ENCODE assay signal across 8 cellular contexts in the genomic region with DNA sequence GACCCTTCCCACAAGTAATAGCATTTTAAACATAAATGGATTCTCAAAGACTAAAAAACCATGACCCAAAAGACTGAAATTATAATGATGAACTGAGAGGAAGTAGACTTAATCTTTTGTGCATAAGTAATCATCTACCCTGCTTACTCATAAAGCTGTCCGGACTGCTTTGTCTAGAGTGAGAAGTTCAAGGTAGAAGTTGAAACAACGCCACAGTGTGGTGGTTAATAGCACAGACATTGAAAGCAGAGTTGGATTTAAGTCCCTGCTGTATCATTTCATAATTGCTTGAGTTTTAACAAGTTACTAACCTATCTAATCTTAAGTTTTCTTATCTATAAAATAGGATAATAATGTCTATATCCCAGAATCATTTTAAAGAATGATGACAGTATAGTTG.
DNase-seq lines count a peak whose midpoint lies in the region; ATAC-seq and TF ChIP-seq lines count a peak whose summit lies in the region.

No MANE protein-coding gene starts in this region.

- H3K4me3 ChIP-seq in cardiac muscle cell = no peak overlapping the region
- no peak overlapping the region for H3K4me3 ChIP-seq in endodermal cell (ENCODE audit: low read length)

- H3K4me1 Mint-ChIP-seq in endodermal cell = peaks cover 6% of the 10 kb centered on the region

- peak; percentile 44 for TF ChIP-seq CTCF in cardiac muscle cell (IDR thresholded peaks at IDR 0.05; ENCODE audit: low read depth, low read length)
- peak; percentile 80 for TF ChIP-seq CTCF in endodermal cell (conservative IDR thresholded peaks at IDR 0.05)

- H3K27ac Mint-ChIP-seq in endodermal cell = no peak overlapping the region

- H3K4me1 ChIP-seq in cardiac muscle cell (ENCODE audit: low read depth) (no peaks in the 10 kb centered on the region), endodermal cell (ENCODE audit: control insufficient read depth, insufficient read depth, low read length) (no peaks in the 10 kb centered on the region)

- intact Hi-C loops in Right ventricle myocardium superior (cut with DNase I) = no loop called here

- DNase-seq in cardiac muscle cell (ENCODE audit: low read depth in 1 of 2, low spot score in 1 of 2) (peak; percentile 48 to 73), Right ventricle myocardium superior (no peak), NCI-H226 (peak; percentile 27), endodermal cell (no peak), dermis blood vessel endothelial cell (no peak)
- DNase-seq in stimulated activated CD4-positive, alpha-beta T cell treated with anti-CD3 and anti-CD28 coated beads, Interleukin-2, amount 100 ng/mL, for 48 hours = no peak

- H3K27me3 Mint-ChIP-seq in endodermal cell (ENCODE audit: insufficient read depth) = no peaks in the 10 kb centered on the region

- ATAC-seq in Right ventricle myocardium superior (ENCODE audit: poor library complexity) (no peak), GM19397 (IDR thresholded peaks at IDR 0.05; ENCODE audit: unreplicated experiment) (no peak), GM21528 (IDR thresholded peaks at IDR 0.05; ENCODE audit: low FRiP score, unreplicated experiment) (no peak)

- no peaks in the 10 kb centered on the region for H3K9me3 Mint-ChIP-seq in endodermal cell

- H3K9me3 ChIP-seq in cardiac muscle cell (ENCODE audit: low read depth) (no peaks in the 10 kb centered on the region), endodermal cell (ENCODE audit: control insufficient read depth, low read length) (no peaks in the 10 kb centered on the region)

- H3K27ac ChIP-seq in cardiac muscle cell (no peak overlapping the region), endodermal cell (ENCODE audit: low read depth, low read length) (no peak overlapping the region)

- H3K9ac ChIP-seq in endodermal cell (ENCODE audit: extremely low read depth, low read length, poor library complexity, severe bottlenecking) = no peak overlapping the region

- no peaks in the 10 kb centered on the region for H3K27me3 ChIP-seq in cardiac muscle cell
- H3K27me3 ChIP-seq in endodermal cell (ENCODE audit: control insufficient read depth, insufficient read depth, low read length, poor library complexity, severe bottlenecking) = peaks cover 8% of the 10 kb centered on the region

- no peak overlapping the region for H3K4me3 Mint-ChIP-seq in endodermal cell

- no peaks in the 10 kb centered on the region for H3K36me3 Mint-ChIP-seq in endodermal cell (ENCODE audit: low read depth)

- H3K36me3 ChIP-seq in cardiac muscle cell (no peaks in the 10 kb centered on the region), endodermal cell (ENCODE audit: control insufficient read depth, insufficient read depth, low read length) (no peaks in the 10 kb centered on the region)

- whole genome bisulfite sequencing in endodermal cell (ENCODE audit: insufficient coverage in 1 of 2, insufficient read length in 1 of 2), 2 experiments = 34 to 38% methylated on average over 2 of the region's 2 CpGs

Comparison
In these comparisons a context has a peak if more than half of its experiments do, and no peak if none do; other contexts are left out.
1. DNase-seq: peak in cardiac muscle cell (2 of 2) and NCI-H226 (single experiment); none in Right ventricle myocardium superior (single experiment), endodermal cell (single experiment), stimulated activated CD4-positive, alpha-beta T cell treated with anti-CD3 and anti-CD28 coated beads, Interleukin-2, amount 100 ng/mL, for 48 hours (0 of 2) and dermis blood vessel endothelial cell (single experiment).